31 cellular contexts compared by ENCODE assay signal in the genomic region with DNA sequence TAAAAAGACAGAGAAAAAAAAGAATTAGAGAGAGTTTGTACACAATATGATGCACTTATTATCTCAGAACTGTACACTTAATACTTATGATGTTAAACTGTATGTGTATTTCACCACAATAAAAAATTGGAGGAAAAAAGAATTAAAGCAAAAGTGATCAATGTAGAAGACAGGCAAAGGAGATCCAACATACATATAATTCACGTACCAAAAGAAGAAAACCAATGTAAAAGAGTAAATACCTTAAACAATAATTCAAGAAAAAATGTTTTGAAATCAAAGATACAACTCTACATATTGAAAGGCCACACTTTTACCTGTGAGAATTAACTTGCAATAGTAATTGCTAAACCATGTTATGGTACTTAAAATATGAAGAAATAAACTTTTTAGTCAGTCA.
"Had no signal": no experiment of that assay in that cellular context is flagged by ENCODE, and none has a peak within 500 bp of the region (broad histone marks: within the 10 kb centered on the region; RNA-seq: fewer than 3 reads in every experiment).

No MANE protein-coding gene starts in this region.

- H3K4me2 ChIP-seq: KMS-11 had no signal

- DNase-seq: Karpas-422, Kasumi-1, MG63, MM.1S, NCI-H1048, NCI-H1092, NCI-H1092 treated with DMSO at 0.1 percent for 48 hours, NCI-H1105, NCI-H1105 treated with DMSO at 0.1 percent for 48 hours, NCI-H1417, NCI-H1417 treated with DMSO at 0.1 percent for 48 hours, NCI-H1436, NCI-H1436 treated with DMSO at 0.1 percent for 48 hours, NCI-H146, NCI-H1694, NCI-H1694 treated with DMSO at 0.1 percent for 48 hours, NCI-H187, NCI-H187 treated with DMSO at 0.1 percent for 48 hours, NCI-H2029, NCI-H2029 treated with DMSO at 0.1 percent for 48 hours, NCI-H2081, NCI-H2081 treated with DMSO at 0.1 percent for 48 hours, NCI-H2107, NCI-H2227 treated with DMSO at 0.1 percent for 48 hours, NCI-H226, NCI-H345, NCI-H446, NCI-H446 treated with DMSO at 0.1 percent for 48 hours, NCI-H510A, NCI-H510A treated with DMSO at 0.1 percent for 48 hours had no signal

- H3K4me3 ChIP-seq: MG63 had no signal

- H3K36me3 ChIP-seq: MG63 had no signal

- H3K9ac ChIP-seq: KMS-11 had no signal

- H3K27ac ChIP-seq: KMS-11 had no signal

- H3K9me3 ChIP-seq: MG63 had no signal
